Comparison of ENCODE assay signal across 10 cellular contexts in the genomic region with DNA sequence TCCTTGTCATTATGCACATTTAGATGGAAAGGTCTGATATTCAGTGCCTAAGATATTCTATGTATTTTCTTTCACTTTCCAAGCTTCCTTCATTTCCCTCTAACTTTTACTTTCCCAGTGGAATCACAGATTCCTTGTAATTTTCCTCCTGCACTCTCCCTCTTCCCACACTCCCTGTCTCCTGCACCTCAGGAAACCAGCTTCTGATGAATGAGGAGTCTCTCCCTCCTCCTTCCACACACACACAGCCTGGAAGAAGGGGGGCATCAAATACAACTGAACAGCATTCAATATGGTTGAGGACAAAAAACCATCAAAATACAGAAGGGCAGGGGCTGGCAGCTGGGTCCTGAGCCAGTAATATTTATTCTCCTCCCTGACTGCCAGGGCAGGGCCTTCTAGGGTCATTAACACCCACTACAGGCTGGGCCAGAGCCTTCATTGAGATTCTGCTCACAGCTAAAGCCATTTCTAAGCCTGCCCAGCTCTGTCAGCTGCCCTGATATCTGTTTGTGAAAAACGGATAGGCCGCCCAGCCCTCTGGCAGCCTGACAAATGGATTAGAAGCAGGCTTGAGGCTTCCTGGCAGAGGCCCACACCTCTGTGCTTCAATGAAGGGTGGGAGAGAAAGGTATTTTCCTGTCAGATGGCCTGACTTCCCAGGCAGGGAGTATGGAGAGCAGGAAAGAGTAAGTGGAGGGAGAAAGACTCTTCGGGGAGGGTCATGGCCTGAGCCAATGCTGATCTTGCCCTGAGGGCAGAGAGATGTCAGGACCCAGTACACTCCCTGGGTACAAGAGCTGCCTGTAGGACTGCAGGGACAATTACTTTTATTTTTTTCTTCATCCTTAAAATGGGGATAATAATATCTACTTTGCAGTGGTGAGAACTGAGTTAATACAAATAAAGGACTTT.
DNase-seq lines count a peak whose midpoint lies in the region; ATAC-seq and TF ChIP-seq lines count a peak whose summit lies in the region.
"Had no signal": no experiment of that assay in that cellular context is flagged by ENCODE, and none has a peak within 500 bp of the region (broad histone marks: within the 10 kb centered on the region; RNA-seq: fewer than 3 reads in every experiment).

No MANE protein-coding gene starts in this region.

- intact Hi-C loops in Right ventricle myocardium inferior (cut with DNase I): no loop called here

- TF ChIP-seq CTCF in omental fat pad (IDR thresholded peaks at IDR 0.05): no peak

- peak; percentile 62 for ATAC-seq in Right ventricle myocardium inferior
- peak; percentile 75 for ATAC-seq in omental fat pad (ENCODE audit: low FRiP score)
- ATAC-seq in HG02970 (IDR thresholded peaks at IDR 0.05; ENCODE audit: low FRiP score, unreplicated experiment): no peak
- no peak for ATAC-seq in HG02840 (IDR thresholded peaks at IDR 0.05; ENCODE audit: low FRiP score, unreplicated experiment)

- DNase-seq in DMS79 treated with DMSO at 0.1 percent for 48 hours (lab: John Stamatoyannopoulos, UW): peak; percentile 70
- DNase-seq in NCI-H82 (lab: John Stamatoyannopoulos, UW): peak; percentile 91
- peak; percentile 76 for DNase-seq in Right ventricle myocardium inferior (ENCODE audit: missing footprints)
- DNase-seq in omental fat pad (ENCODE audit: low spot score): peak; percentile 28
- no peak for DNase-seq in activated naive CD4-positive, alpha-beta T cell treated with Interleukin-2 at 50 U/mL for 16 hours
- DNase-seq in T-helper 2 cell: no peak
- DNase-seq: kidney glomerular epithelial cell, NCI-H446 treated with DMSO at 0.1 percent for 48 hours had no signal

Comparison
In these comparisons a context has a peak if more than half of its experiments do, and no peak if none do; other contexts are left out.
1. DNase-seq: peak in DMS79 treated with DMSO at 0.1 percent for 48 hours (single experiment), NCI-H82 (single experiment), Right ventricle myocardium inferior (single experiment) and omental fat pad (single experiment); none in activated naive CD4-positive, alpha-beta T cell treated with Interleukin-2 at 50 U/mL for 16 hours (single experiment) and T-helper 2 cell (0 of 5).
2. ATAC-seq: peak in Right ventricle myocardium inferior (single experiment) and omental fat pad (single experiment); none in HG02970 (single experiment) and HG02840 (single experiment).